In genomic region chr3:122512284-122512683, GRCh38 we compare ENCODE assay signal across 1 cellular context.
TF ChIP-seq lines count a peak whose summit lies in the region.

No MANE protein-coding gene starts in this region.

TF ChIP-seq in GM23338, 12 proteins besides CTCF, POLR2A, EP300 and RAD21 (continued from another document):
- TF ChIP-seq REST (IDR thresholded peaks at IDR 0.05; ENCODE audit: unreplicated experiment) (no peak), CREB1 (CRISPR knock-in tag; IDR thresholded peaks at IDR 0.05; ENCODE audit: low read depth) (no peak), POLR2AphosphoS5 (IDR thresholded peaks at IDR 0.05; ENCODE audit: low read depth) (no peak)
TF ChIP-seq in GM23338: peak in this region for 0.
